Comparison of ENCODE assay signal across 39 cellular contexts in genomic region chr15:63426552-63426951, GRCh38. TPM values are rescaled to one million over a fixed set of nuclear protein-coding genes. Genes with fewer than 3 reads are reported as not detected.
"Had no signal": no experiment of that assay in that cellular context is flagged by ENCODE, and none has a peak within 500 bp of the region (broad histone marks: within the 10 kb centered on the region; RNA-seq: fewer than 3 reads in every experiment).

No MANE protein-coding gene starts in this region.

- ATAC-seq: activated CD4-positive, alpha-beta T cell treated with anti-CD3 and anti-CD28 coated beads for 36 hours; activated CD4-positive, CD25-positive, alpha-beta regulatory T cell treated with anti-CD3 and anti-CD28 coated beads, Interleukin-2, amount 50 U/mL, for 24 hours; activated CD8-positive, alpha-beta memory T cell treated with anti-CD3 and anti-CD28 coated beads, Interleukin-2, amount 10 ng/mL, durations not matched to agents 7 days and 5 days; activated CD8-positive, alpha-beta T cell treated with anti-CD3 and anti-CD28 coated beads, Interleukin-2, amount 10 ng/mL, durations not matched to agents 7 days and 5 days; activated naive CD8-positive, alpha-beta T cell treated with anti-CD3 and anti-CD28 coated beads, Interleukin-2, amount 50 U/mL, for 24 hours had no signal

- H3K9me3 Mint-ChIP-seq: activated CD4-positive, alpha-beta memory T cell treated with anti-CD3 and anti-CD28 coated beads, Interleukin-2, amount 10 ng/mL, durations not matched to agents 7 days and 5 days; activated naive CD4-positive, alpha-beta T cell treated with anti-CD3 and anti-CD28 coated beads, Interleukin-2, amount 10 ng/mL, durations not matched to agents 7 days and 5 days; activated naive CD8-positive, alpha-beta T cell treated with anti-CD3 and anti-CD28 coated beads, Interleukin-2, amount 50 U/mL, for 24 hours had no signal

- DNase-seq: activated CD4-positive, alpha-beta memory T cell treated with anti-CD3 and anti-CD28 coated beads, Interleukin-2, amount 10 ng/mL, durations not matched to agents 7 days and 5 days; activated CD4-positive, alpha-beta T cell treated with anti-CD3 and anti-CD28 coated beads for 1 hour; activated CD4-positive, alpha-beta T cell treated with anti-CD3 and anti-CD28 coated beads for 36 hours; activated CD4-positive, alpha-beta T cell treated with anti-CD3 and anti-CD28 coated beads for 48 hours; activated CD4-positive, alpha-beta T cell treated with anti-CD3 and anti-CD28 coated beads, Interleukin-2, amount 10 ng/mL, durations not matched to agents 7 days and 5 days; activated CD4-positive, alpha-beta T cell treated with anti-CD3 and anti-CD28 coated beads, Interleukin-2, amount 50 U/mL, for 48 hours; activated CD4-positive, CD25-positive, alpha-beta regulatory T cell; activated CD8-positive, alpha-beta memory T cell treated with anti-CD3 and anti-CD28 coated beads for 24 hours; activated CD8-positive, alpha-beta memory T cell treated with anti-CD3 and anti-CD28 coated beads, Interleukin-2, amount 10 ng/mL, durations not matched to agents 7 days and 5 days; activated CD8-positive, alpha-beta memory T cell treated with anti-CD3 and anti-CD28 coated beads, Interleukin-2, amount 50 U/mL, for 48 hours; activated CD8-positive, alpha-beta T cell treated with anti-CD3 and anti-CD28 coated beads, Interleukin-2, amount 10 ng/mL, durations not matched to agents 7 days and 5 days; activated effector memory CD4-positive, alpha-beta T cell treated with Interleukin-2 at 50 U/mL for 16 hours; activated gamma-delta T cell; activated naive CD4-positive, alpha-beta T cell treated with anti-CD3 and anti-CD28 coated beads, Interleukin-2, amount 10 ng/mL, durations not matched to agents 7 days and 5 days; activated naive CD4-positive, alpha-beta T cell treated with Interleukin-2 at 50 U/mL for 16 hours; activated naive CD8-positive, alpha-beta T cell treated with anti-CD3 and anti-CD28 coated beads, Interleukin-2, amount 10 ng/mL, durations not matched to agents 7 days and 5 days; activated naive CD8-positive, alpha-beta T cell treated with anti-CD3 and anti-CD28 coated beads, Interleukin-2, amount 50 U/mL, for 24 hours; activated T-cell treated with anti-CD3 and anti-CD28 coated beads, Interleukin-2, amount 50 U/mL, for 24 hours; activated T-cell treated with anti-CD3 and anti-CD28 coated beads, Interleukin-2, amount 50 U/mL, for 48 hours; amygdala; anterior cingulate cortex; caudate nucleus; cerebellar nuclear complex; T-helper 1 cell; T-helper 2 cell; T-helper 9 cell had no signal

- H3K36me3 Mint-ChIP-seq: activated naive CD4-positive, alpha-beta T cell treated with anti-CD3 and anti-CD28 coated beads, Interleukin-2, amount 10 ng/mL, durations not matched to agents 7 days and 5 days; activated naive CD4-positive, alpha-beta T cell treated with anti-CD3 and anti-CD28 coated beads, Interleukin-2, amount 50 U/mL, for 24 hours; activated naive CD8-positive, alpha-beta T cell treated with anti-CD3 and anti-CD28 coated beads, Interleukin-2, amount 10 ng/mL, durations not matched to agents 7 days and 5 days had no signal

- H3K4me3 Mint-ChIP-seq: activated CD4-positive, alpha-beta memory T cell treated with anti-CD3 and anti-CD28 coated beads, Interleukin-2, amount 10 ng/mL, durations not matched to agents 7 days and 5 days; activated CD4-positive, alpha-beta T cell treated with anti-CD3 and anti-CD28 coated beads for 36 hours; activated CD4-positive, alpha-beta T cell treated with anti-CD3 and anti-CD28 coated beads, Interleukin-2, amount 10 ng/mL, durations not matched to agents 7 days and 5 days; activated CD8-positive, alpha-beta memory T cell treated with anti-CD3 and anti-CD28 coated beads, Interleukin-2, amount 10 ng/mL, durations not matched to agents 7 days and 5 days; activated CD8-positive, alpha-beta T cell treated with anti-CD3 and anti-CD28 coated beads, Interleukin-2, amount 10 ng/mL, durations not matched to agents 7 days and 5 days; activated naive CD4-positive, alpha-beta T cell treated with anti-CD3 and anti-CD28 coated beads, Interleukin-2, amount 10 ng/mL, durations not matched to agents 7 days and 5 days; activated naive CD4-positive, alpha-beta T cell treated with anti-CD3 and anti-CD28 coated beads, Interleukin-2, amount 50 U/mL, for 24 hours; activated naive CD8-positive, alpha-beta T cell; activated naive CD8-positive, alpha-beta T cell treated with anti-CD3 and anti-CD28 coated beads, Interleukin-2, amount 10 ng/mL, durations not matched to agents 7 days and 5 days; activated naive CD8-positive, alpha-beta T cell treated with anti-CD3 and anti-CD28 coated beads, Interleukin-2, amount 50 U/mL, for 24 hours; activated T-cell treated with anti-CD3 and anti-CD28 coated beads, Interleukin-2, amount 50 U/mL, for 24 hours; brain; central memory CD8-positive, alpha-beta T cell; T-helper 1 cell treated with Interleukin-12 subunit alpha and Interleukin-12 subunit beta and Interleukin-4 antibody, amounts not matched to agents 30 μg/mL and 1 μg/mL, for 36 hours; T-helper 2 cell treated with Interferon-gamma antibody and Interleukin-4, amounts not matched to agents 5 μg/mL and 100 μg/mL, for 36 hours had no signal

- H3K27ac ChIP-seq: ascending aorta, cardiac muscle cell, VCaP had no signal

- H3K27ac Mint-ChIP-seq: activated CD4-positive, alpha-beta memory T cell treated with anti-CD3 and anti-CD28 coated beads, Interleukin-2, amount 10 ng/mL, durations not matched to agents 7 days and 5 days; activated CD4-positive, alpha-beta T cell treated with anti-CD3 and anti-CD28 coated beads for 36 hours; activated CD4-positive, alpha-beta T cell treated with anti-CD3 and anti-CD28 coated beads, Interleukin-2, amount 10 ng/mL, durations not matched to agents 7 days and 5 days; activated CD8-positive, alpha-beta memory T cell treated with anti-CD3 and anti-CD28 coated beads, Interleukin-2, amount 10 ng/mL, durations not matched to agents 7 days and 5 days; activated CD8-positive, alpha-beta T cell treated with anti-CD3 and anti-CD28 coated beads, Interleukin-2, amount 10 ng/mL, durations not matched to agents 7 days and 5 days; activated naive CD4-positive, alpha-beta T cell treated with anti-CD3 and anti-CD28 coated beads, Interleukin-2, amount 10 ng/mL, durations not matched to agents 7 days and 5 days; activated naive CD4-positive, alpha-beta T cell treated with anti-CD3 and anti-CD28 coated beads, Interleukin-2, amount 50 U/mL, for 24 hours; activated naive CD8-positive, alpha-beta T cell; activated naive CD8-positive, alpha-beta T cell treated with anti-CD3 and anti-CD28 coated beads, Interleukin-2, amount 10 ng/mL, durations not matched to agents 7 days and 5 days; activated naive CD8-positive, alpha-beta T cell treated with anti-CD3 and anti-CD28 coated beads, Interleukin-2, amount 50 U/mL, for 24 hours; activated T-cell treated with anti-CD3 and anti-CD28 coated beads, Interleukin-2, amount 50 U/mL, for 24 hours; activated T-helper 2 cell treated with anti-CD3 and anti-CD28 coated beads, Interferon-gamma antibody, Interleukin-2, Interleukin-4, amounts not matched to agents 10 μg/mL and 5 μg/mL and 100 μg/mL, durations not matched to agents 14 hours and 24 hours and 36 hours; brain; T-helper 1 cell treated with Interleukin-12 subunit alpha and Interleukin-12 subunit beta and Interleukin-4 antibody, amounts not matched to agents 30 μg/mL and 1 μg/mL, for 36 hours; T-helper 2 cell treated with Interferon-gamma antibody and Interleukin-4, amounts not matched to agents 5 μg/mL and 100 μg/mL, for 36 hours had no signal

- H3K36me3 ChIP-seq: ascending aorta, cardiac muscle cell had no signal

- H3K4me1 ChIP-seq: ascending aorta had no signal

- H3K4me1 Mint-ChIP-seq: activated CD4-positive, alpha-beta memory T cell treated with anti-CD3 and anti-CD28 coated beads, Interleukin-2, amount 10 ng/mL, durations not matched to agents 7 days and 5 days; activated CD4-positive, alpha-beta T cell treated with anti-CD3 and anti-CD28 coated beads for 36 hours; activated CD4-positive, alpha-beta T cell treated with anti-CD3 and anti-CD28 coated beads, Interleukin-2, amount 10 ng/mL, durations not matched to agents 7 days and 5 days; activated CD8-positive, alpha-beta memory T cell treated with anti-CD3 and anti-CD28 coated beads, Interleukin-2, amount 10 ng/mL, durations not matched to agents 7 days and 5 days; activated naive CD4-positive, alpha-beta T cell treated with anti-CD3 and anti-CD28 coated beads, Interleukin-2, amount 10 ng/mL, durations not matched to agents 7 days and 5 days; activated naive CD4-positive, alpha-beta T cell treated with anti-CD3 and anti-CD28 coated beads, Interleukin-2, amount 50 U/mL, for 24 hours; activated naive CD8-positive, alpha-beta T cell treated with anti-CD3 and anti-CD28 coated beads, Interleukin-2, amount 10 ng/mL, durations not matched to agents 7 days and 5 days; activated naive CD8-positive, alpha-beta T cell treated with anti-CD3 and anti-CD28 coated beads, Interleukin-2, amount 50 U/mL, for 24 hours; central memory CD8-positive, alpha-beta T cell had no signal

- H3K4me3 ChIP-seq: ascending aorta, cardiac muscle cell had no signal

- FAIRE-seq: bronchial epithelial cell, TTC549 had no signal

- H3K27me3 Mint-ChIP-seq: activated CD4-positive, alpha-beta T cell treated with anti-CD3 and anti-CD28 coated beads for 36 hours; activated CD4-positive, alpha-beta T cell treated with anti-CD3 and anti-CD28 coated beads, Interleukin-2, amount 10 ng/mL, durations not matched to agents 7 days and 5 days; activated naive CD4-positive, alpha-beta T cell treated with anti-CD3 and anti-CD28 coated beads, Interleukin-2, amount 50 U/mL, for 24 hours; activated naive CD8-positive, alpha-beta T cell; activated naive CD8-positive, alpha-beta T cell treated with anti-CD3 and anti-CD28 coated beads, Interleukin-2, amount 10 ng/mL, durations not matched to agents 7 days and 5 days; activated naive CD8-positive, alpha-beta T cell treated with anti-CD3 and anti-CD28 coated beads, Interleukin-2, amount 50 U/mL, for 24 hours; activated T-cell treated with anti-CD3 and anti-CD28 coated beads, Interleukin-2, amount 50 U/mL, for 24 hours; central memory CD8-positive, alpha-beta T cell had no signal

- H3K27me3 ChIP-seq: ascending aorta, cardiac muscle cell had no signal

RNA-seq across cellular contexts. Expression of gene CA12, which starts 44.9 kb away (rescaled TPM):
- total RNA-seq: activated CD4-positive, alpha-beta T cell treated with anti-CD3 and anti-CD28 coated beads, Interleukin-2, amount 10 ng/mL, durations not matched to agents 7 days and 5 days; activated CD8-positive, alpha-beta T cell treated with anti-CD3 and anti-CD28 coated beads, Interleukin-2, amount 10 ng/mL, durations not matched to agents 7 days and 5 days; activated naive CD8-positive, alpha-beta T cell treated with anti-CD3 and anti-CD28 coated beads, Interleukin-2, amount 10 ng/mL, durations not matched to agents 7 days and 5 days had no signal
- polyA plus RNA-seq: cardiac muscle cell had no signal
